Comparison of ENCODE assay signal across 8 cellular contexts in genomic region chr2:137952586-137953129, GRCh38.
DNase-seq lines count a peak whose midpoint lies in the region; ATAC-seq and TF ChIP-seq lines count a peak whose summit lies in the region.
"Had no signal": no experiment of that assay in that cellular context is flagged by ENCODE, and none has a peak within 500 bp of the region (broad histone marks: within the 10 kb centered on the region; RNA-seq: fewer than 3 reads in every experiment).

No MANE protein-coding gene starts in this region.

- CTCF ChIA-PET in HEK293T (lab: Yijun Ruan, JAX) = no interaction called here

- POLR2A ChIA-PET in HEK293T (lab: Yijun Ruan, JAX) = no interaction called here

- peaks cover 17% of the 10 kb centered on the region for H3K4me1 Mint-ChIP-seq in activated naive CD8-positive, alpha-beta T cell treated with anti-CD3 and anti-CD28 coated beads, Interleukin-2, amount 50 U/mL, for 24 hours

- H3K9me3 ChIP-seq in parathyroid adenoma (ENCODE audit: control insufficient read depth, low read length) = no peaks in the 10 kb centered on the region
- H3K9me3 ChIP-seq: vagina had no signal

- H2AFZ ChIP-seq in parathyroid adenoma = no peak overlapping the region

- peak overlapping the region; percentile 35 for H3K4me3 ChIP-seq in parathyroid adenoma (ENCODE audit: low read depth, low read length)

- no peaks in the 10 kb centered on the region for H3K36me3 Mint-ChIP-seq in activated naive CD8-positive, alpha-beta T cell treated with anti-CD3 and anti-CD28 coated beads, Interleukin-2, amount 50 U/mL, for 24 hours (ENCODE audit: low read depth)

- H3K9ac ChIP-seq in parathyroid adenoma = no peak overlapping the region

- peaks cover 3% of the 10 kb centered on the region for H3K4me1 ChIP-seq in parathyroid adenoma
- H3K4me1 ChIP-seq: vagina had no signal

- H3K4me2 ChIP-seq in parathyroid adenoma (ENCODE audit: low read length) = peak overlapping the region; percentile 36

- ATAC-seq in GM18511 (IDR thresholded peaks at IDR 0.05; ENCODE audit: unreplicated experiment) = peak; percentile 61
- ATAC-seq in HG03135 (IDR thresholded peaks at IDR 0.05; ENCODE audit: unreplicated experiment) = peak; percentile 41
- no peak for ATAC-seq in activated naive CD8-positive, alpha-beta T cell treated with anti-CD3 and anti-CD28 coated beads, Interleukin-2, amount 50 U/mL, for 24 hours
- no peak for ATAC-seq in HG02870 (IDR thresholded peaks at IDR 0.05; ENCODE audit: unreplicated experiment)

- no peaks in the 10 kb centered on the region for H3K27me3 ChIP-seq in parathyroid adenoma (ENCODE audit: control insufficient read depth, insufficient read depth, low read length)
- H3K27me3 ChIP-seq: vagina had no signal

- H3K27ac ChIP-seq in parathyroid adenoma = no peak overlapping the region
- H3K27ac ChIP-seq: vagina had no signal

- peak overlapping the region; percentile 64 for H3K4me3 Mint-ChIP-seq in activated naive CD8-positive, alpha-beta T cell treated with anti-CD3 and anti-CD28 coated beads, Interleukin-2, amount 50 U/mL, for 24 hours

- no peaks in the 10 kb centered on the region for H3K36me3 ChIP-seq in parathyroid adenoma (ENCODE audit: control insufficient read depth, insufficient read depth, low read length)
- H3K36me3 ChIP-seq: vagina had no signal

- DNase-seq in activated naive CD8-positive, alpha-beta T cell treated with anti-CD3 and anti-CD28 coated beads, Interleukin-2, amount 50 U/mL, for 24 hours = no peak
- no peak for DNase-seq in T1000 (lab: John Stamatoyannopoulos, UW)
- DNase-seq in HEK293T (ENCODE audit: extremely low spot score) = no peak

- no peaks in the 10 kb centered on the region for H3K9me3 Mint-ChIP-seq in activated naive CD8-positive, alpha-beta T cell treated with anti-CD3 and anti-CD28 coated beads, Interleukin-2, amount 50 U/mL, for 24 hours

- peaks cover 8% of the 10 kb centered on the region for H3K27me3 Mint-ChIP-seq in activated naive CD8-positive, alpha-beta T cell treated with anti-CD3 and anti-CD28 coated beads, Interleukin-2, amount 50 U/mL, for 24 hours

- peak overlapping the region; percentile 70 for H3K27ac Mint-ChIP-seq in activated naive CD8-positive, alpha-beta T cell treated with anti-CD3 and anti-CD28 coated beads, Interleukin-2, amount 50 U/mL, for 24 hours

- TF ChIP-seq CTCF in parathyroid adenoma (IDR thresholded peaks at IDR 0.05) = no peak

- no peaks in the 10 kb centered on the region for H3K79me2 ChIP-seq in parathyroid adenoma

TF ChIP-seq in HEK293T, 16 proteins besides CTCF, POLR2A, EP300 and RAD21:
- TF ChIP-seq LEF1 (IDR thresholded peaks at IDR 0.05; ENCODE audit: borderline replicate concordance) (no peak), SUZ12 (IDR thresholded peaks at IDR 0.05) (no peak), NFRKB (IDR thresholded peaks at IDR 0.05) (no peak), PKNOX1 (IDR thresholded peaks at IDR 0.05) (no peak), HDGF (IDR thresholded peaks at IDR 0.05; ENCODE audit: borderline replicate concordance) (no peak), FOXA1 (IDR thresholded peaks at IDR 0.05) (no peak), ARNT (IDR thresholded peaks at IDR 0.05) (no peak), ZNF384 (IDR thresholded peaks at IDR 0.05) (no peak)

Comparison
In these comparisons a context has a peak if more than half of its experiments do, and no peak if none do; other contexts are left out.
1. ATAC-seq: peak in GM18511 (single experiment) and HG03135 (single experiment); none in activated naive CD8-positive, alpha-beta T cell treated with anti-CD3 and anti-CD28 coated beads, Interleukin-2, amount 50 U/mL, for 24 hours (single experiment) and HG02870 (single experiment).